ENCODE assay signal across 8 cellular contexts in genomic region chr10:119667562-119668328, GRCh38. TPM values are rescaled to one million over a fixed set of nuclear protein-coding genes. Genes with fewer than 3 reads are reported as not detected.
DNase-seq lines count a peak whose midpoint lies in the region; ATAC-seq, FAIRE-seq and TF ChIP-seq lines count a peak whose summit lies in the region.

No MANE protein-coding gene starts in this region.

- BruUV-seq in MCF 10A (replicated peaks; lab: Mats Ljungman, UMichigan) (no TSS peak), HepG2 (replicated peaks; lab: Mats Ljungman, UMichigan) (no TSS peak)

- TF ChIP-seq EP300 in HepG2 (IDR thresholded peaks at IDR 0.05; ENCODE audit: low read depth in 2 of 2, low read length in 2 of 2) = no peak
- no peak for TF ChIP-seq EP300 in HepG2 (CRISPR knock-in tag; IDR thresholded peaks at IDR 0.05; ENCODE audit: borderline replicate concordance)

- intact Hi-C loops in MCF 10A (cut with micrococcal nuclease) (loop anchor here (1.0 kb wide), 1 partner anchor 12 kb away; no protein-coding TSS in a partner anchor), HepG2 (cut with micrococcal nuclease; ENCODE audit: unreplicated experiment) (no loop called here), colonic mucosa (cut with DNase I) (no loop called here)

- H3K4me3 Mint-ChIP-seq in MCF 10A (ENCODE audit: unreplicated experiment) = peak overlapping the region; percentile 59

- CTCF ChIA-PET in MCF 10A (lab: Yijun Ruan, JAX) (interaction anchor here (0.6 to 2.1 kb wide), 11 partner anchors 9 to 59 kb away, joined by 3 to 10 read pairs (median 3); no protein-coding TSS in a partner anchor), HepG2 (lab: Yijun Ruan, JAX; ENCODE audit: low intra/inter-chr PET ratio, low total read pairs) (no interaction called here)

- peak overlapping the region; percentile 43 for H3K27ac ChIP-seq in KOPT-K1 (ENCODE audit: low read depth, low read length, poor library complexity, severe bottlenecking)
- H3K27ac ChIP-seq in HepG2 (ENCODE audit: extremely low read length, insufficient read depth, low read length) = peak overlapping the region; percentile 41
- no peak overlapping the region for H3K27ac ChIP-seq in colonic mucosa

- whole genome bisulfite sequencing in HepG2 (ENCODE audit: low lambda C conversion rate) = 66% methylated on average over 5 of the region's 12 CpGs

- no peak for TF ChIP-seq RAD21 in HepG2 (CRISPR knock-in tag; IDR thresholded peaks at IDR 0.05)

- TF ChIP-seq CTCF in BE2C (IDR thresholded peaks at IDR 0.05; ENCODE audit: low read depth, low read length) = peak; percentile 11
- no peak for TF ChIP-seq CTCF in MCF 10A (IDR thresholded peaks at IDR 0.05; ENCODE audit: unreplicated experiment)
- TF ChIP-seq CTCF in HepG2 (CRISPR knock-in tag; IDR thresholded peaks at IDR 0.05) = peak; percentile 16; the same call in 1 of the 2 replicates
- no peak for TF ChIP-seq CTCF in colonic mucosa (IDR thresholded peaks at IDR 0.05)

- no peaks in the 10 kb centered on the region for H3K27me3 ChIP-seq in BE2C
- H3K27me3 ChIP-seq in HepG2 (ENCODE audit: control insufficient read depth in 1 of 2, insufficient read depth in 2 of 2, low read length in 2 of 2) = no peaks in the 10 kb centered on the region
- H3K27me3 ChIP-seq in colonic mucosa = no peaks in the 10 kb centered on the region

- peaks cover 54% of the 10 kb centered on the region for H3K4me1 Mint-ChIP-seq in MCF 10A (ENCODE audit: insufficient read depth, unreplicated experiment)

- peak overlapping the region; percentile 93 for H3K27ac Mint-ChIP-seq in MCF 10A (ENCODE audit: low read depth, unreplicated experiment)

- POLR2A ChIA-PET in MCF 10A (lab: Yijun Ruan, JAX) = interaction anchor here (0.5 to 22.3 kb wide), 8 partner anchors 11 to 72 kb away, joined by 3 to 752 read pairs (median 8); partner anchors contain the start of genes BAG3 and INPP5F
- POLR2A ChIA-PET in HepG2 (lab: Yijun Ruan, JAX) = no interaction called here

- H3K36me3 ChIP-seq in BE2C (peaks cover 26% of the 10 kb centered on the region), KOPT-K1 (ENCODE audit: insufficient read depth, low read length) (peaks cover 34% of the 10 kb centered on the region), HepG2 (replicated peaks in 1 of 2; ENCODE audit: control insufficient read depth in 1 of 2, insufficient read depth in 2 of 2, low read length in 2 of 2) (peaks cover 23 to 48% of the 10 kb centered on the region in 2 experiments; a peak in 4 of 5 replicates), colonic mucosa (peaks cover 8% of the 10 kb centered on the region)

- peaks cover 31% of the 10 kb centered on the region for H3K4me1 ChIP-seq in BE2C
- H3K4me1 ChIP-seq in HepG2 (ENCODE audit: insufficient read depth, low read length) = peaks cover 58% of the 10 kb centered on the region
- H3K4me1 ChIP-seq in colonic mucosa = no peaks in the 10 kb centered on the region

- no peak overlapping the region for H3K9ac ChIP-seq in HepG2 (ENCODE audit: insufficient read depth, low read depth, low read length)
- no peak overlapping the region for H3K9ac ChIP-seq in colonic mucosa (ENCODE audit: low read depth in 2 of 2, low read length in 2 of 2)

- DNase-seq in BE2C (peak; percentile 72), MCF 10A (ENCODE audit: unreplicated experiment) (peak; percentile 98), HepG2 (ENCODE audit: low spot score) (peak; percentile 68), colonic mucosa (no peak), NCI-H1694 (lab: John Stamatoyannopoulos, UW) (no peak)
- no peak for DNase-seq in effector CD4-positive, alpha-beta T cell

- in situ Hi-C loops in HepG2 (cut with HindIII; ENCODE audit: extremely low pct_ligation_motif_present, low pct_unique_long_range_greater_than_20kb) = no loop called here

- H3K4me2 ChIP-seq in HepG2 (ENCODE audit: low read depth, low read length) = no peak overlapping the region

- peaks cover 10% of the 10 kb centered on the region for H4K20me1 ChIP-seq in HepG2 (ENCODE audit: insufficient read depth, low read length)

- H3K36me3 Mint-ChIP-seq in MCF 10A (ENCODE audit: insufficient read depth, unreplicated experiment) = peaks cover 27% of the 10 kb centered on the region

- H3K9me3 ChIP-seq in BE2C (no peaks in the 10 kb centered on the region), KOPT-K1 (ENCODE audit: insufficient read depth, low read length, poor library complexity, severe bottlenecking) (no peaks in the 10 kb centered on the region), HepG2 (ENCODE audit: low read length) (no peaks in the 10 kb centered on the region), colonic mucosa (no peaks in the 10 kb centered on the region)

- peak; percentile 32 for FAIRE-seq in HepG2 (lab: Jason Lieb, UNC)

- H3K79me2 ChIP-seq in HepG2 (ENCODE audit: insufficient read depth, low read length) = peaks cover 56% of the 10 kb centered on the region

- ATAC-seq in HepG2 (peak; percentile 41), GM19397 (IDR thresholded peaks at IDR 0.05; ENCODE audit: unreplicated experiment) (no peak)

- no peaks in the 10 kb centered on the region for H3K27me3 Mint-ChIP-seq in MCF 10A (ENCODE audit: insufficient read depth, unreplicated experiment)

- H2AFZ ChIP-seq in HepG2 (ENCODE audit: low read length) = no peak overlapping the region

- H3K4me3 ChIP-seq in BE2C (ENCODE audit: low read depth, low read length) (0 out of 2 replicates have a peak overlapping the region, but pooled peaks have one; percentile 2), HepG2 (replicated peaks in 1 of 3; ENCODE audit: insufficient read depth in 1 of 3, low read depth in 2 of 3, low read length in 3 of 3) (no peak overlapping the region), colonic mucosa (no peak overlapping the region)

- H3K9me3 Mint-ChIP-seq in MCF 10A (ENCODE audit: unreplicated experiment) = no peaks in the 10 kb centered on the region

- TF ChIP-seq POLR2A in HepG2 (IDR thresholded peaks at IDR 0.05; ENCODE audit: insufficient read depth in 1 of 2, low read depth in 2 of 2, low read length in 2 of 2) = no peak

TF ChIP-seq in HepG2, 621 proteins besides CTCF, POLR2A, EP300 and RAD21 (continues in another document):
- TF ChIP-seq PHF5A (CRISPR knock-in tag; IDR thresholded peaks at IDR 0.05; ENCODE audit: low read depth, unreplicated experiment) (no peak), SOX6 (IDR thresholded peaks at IDR 0.05) (no peak), SOX6 (CRISPR knock-in tag; IDR thresholded peaks at IDR 0.05) (peak; percentile 18; the same call in 1 of the 2 replicates), SMARCE1 (IDR thresholded peaks at IDR 0.05; ENCODE audit: borderline replicate concordance) (no peak)

RNA-seq across cellular contexts. Expression of gene BAG3, which starts 16.6 kb away (rescaled TPM):
- 51.7 TPM for polyA plus RNA-seq in BE2C (2012; ENCODE audit: insufficient read depth, insufficient read length, low read depth)
- 53.7 and 55.2 TPM in 2 replicates for total RNA-seq in MCF 10A (2022)
- 6.7 and 7.9 TPM in 2 replicates for total RNA-seq in HepG2 (2016; rRNA removed; fragmentation: Illumina TruSeq; extraction: Trizol)
- 1.7 and 2.0 TPM in 2 replicates for total RNA-seq in HepG2 (2016; cell fraction: cytosol; rRNA removed; fragmentation: Illumina TruSeq; extraction: Trizol; ENCODE audit: low read depth)
- 6.7 and 7.5 TPM in 2 replicates for total RNA-seq in HepG2 (2016; cell fraction: insoluble cytoplasmic fraction; rRNA removed; fragmentation: Illumina TruSeq; extraction: Trizol)
- total RNA-seq in HepG2 (2016; cell fraction: membrane; rRNA removed; fragmentation: Illumina TruSeq; extraction: Trizol) = 4.9 and 5.1 TPM in 2 replicates
- total RNA-seq in HepG2 (2016; cell fraction: nucleus; rRNA removed; fragmentation: Illumina TruSeq; extraction: Trizol) = 4.8 and 6.3 TPM in 2 replicates
- polyA plus RNA-seq in HepG2 (2011; rRNA removed) = 2.9 and 3.0 TPM in 2 replicates
- polyA plus RNA-seq in HepG2 (2011; cell fraction: cytosol; rRNA removed) = 2.5 and 3.1 TPM in 2 replicates
- 9.0 and 9.5 TPM in 2 replicates for polyA plus RNA-seq in HepG2 (2011; cell fraction: nucleus; rRNA removed)
- 12.7 and 14.8 TPM in 2 replicates for polyA plus RNA-seq in HepG2 (2012)
- 1.9 and 2.1 TPM in 2 replicates for polyA plus RNA-seq in HepG2 (2016; cell fraction: cytosol; fragmentation: Illumina TruSeq; extraction: Trizol; ENCODE audit: low read depth)
- polyA plus RNA-seq in HepG2 (2016; cell fraction: insoluble cytoplasmic fraction; fragmentation: Illumina TruSeq; extraction: Trizol; ENCODE audit: low read depth) = 15.1 and 20.8 TPM in 2 replicates
- polyA plus RNA-seq in HepG2 (2016; cell fraction: membrane; fragmentation: Illumina TruSeq; extraction: Trizol; ENCODE audit: low read depth) = 3.2 and 4.9 TPM in 2 replicates
- polyA plus RNA-seq in HepG2 (2016; cell fraction: nucleus; fragmentation: Illumina TruSeq; extraction: Trizol; ENCODE audit: insufficient read depth, low read depth) = 14.7 and 18.1 TPM in 2 replicates
- polyA minus RNA-seq in HepG2 (2011; rRNA and poly(A)+ RNA removed; ENCODE audit: low replicate concordance) = 3.1 and 5.4 TPM in 2 replicates
- 6.2 and 6.5 TPM in 2 replicates for polyA minus RNA-seq in HepG2 (2011; cell fraction: cytosol; rRNA and poly(A)+ RNA removed)
- 2.2 and 3.2 TPM in 2 replicates for polyA minus RNA-seq in HepG2 (2011; cell fraction: nucleus; rRNA and poly(A)+ RNA removed)
- total RNA-seq in colonic mucosa = 10 to 100 TPM; 30.4 to 48.9 TPM

RNA-seq across cellular contexts. Expression of gene INPP5F, which starts 58.1 kb away (rescaled TPM):
- polyA plus RNA-seq in BE2C (2012; ENCODE audit: insufficient read depth, insufficient read length, low read depth) = 6.7 TPM
- total RNA-seq in MCF 10A (2022) = 10.3 and 14.9 TPM in 2 replicates
- total RNA-seq in HepG2 (2016; rRNA removed; fragmentation: Illumina TruSeq; extraction: Trizol) = 15.7 and 16.4 TPM in 2 replicates
- total RNA-seq in HepG2 (2016; cell fraction: cytosol; rRNA removed; fragmentation: Illumina TruSeq; extraction: Trizol; ENCODE audit: low read depth) = 6.4 and 8.2 TPM in 2 replicates
- 12.7 and 14.4 TPM in 2 replicates for total RNA-seq in HepG2 (2016; cell fraction: insoluble cytoplasmic fraction; rRNA removed; fragmentation: Illumina TruSeq; extraction: Trizol)
- total RNA-seq in HepG2 (2016; cell fraction: membrane; rRNA removed; fragmentation: Illumina TruSeq; extraction: Trizol) = 9.4 and 10.3 TPM in 2 replicates
- total RNA-seq in HepG2 (2016; cell fraction: nucleus; rRNA removed; fragmentation: Illumina TruSeq; extraction: Trizol) = 12.4 and 17.6 TPM in 2 replicates
- 8.3 and 12.5 TPM in 2 replicates for polyA plus RNA-seq in HepG2 (2011; rRNA removed)
- 4.7 and 6.3 TPM in 2 replicates for polyA plus RNA-seq in HepG2 (2011; cell fraction: cytosol; rRNA removed)
- 9.8 and 21.4 TPM in 2 replicates for polyA plus RNA-seq in HepG2 (2011; cell fraction: nucleus; rRNA removed)
- polyA plus RNA-seq in HepG2 (2012) = 6.9 and 9.3 TPM in 2 replicates
- polyA plus RNA-seq in HepG2 (2016; cell fraction: cytosol; fragmentation: Illumina TruSeq; extraction: Trizol; ENCODE audit: low read depth) = 5.5 and 6.2 TPM in 2 replicates
- polyA plus RNA-seq in HepG2 (2016; cell fraction: insoluble cytoplasmic fraction; fragmentation: Illumina TruSeq; extraction: Trizol; ENCODE audit: low read depth) = 11.3 and 11.4 TPM in 2 replicates
- polyA plus RNA-seq in HepG2 (2016; cell fraction: membrane; fragmentation: Illumina TruSeq; extraction: Trizol; ENCODE audit: low read depth) = 5.7 and 6.9 TPM in 2 replicates
- polyA plus RNA-seq in HepG2 (2016; cell fraction: nucleus; fragmentation: Illumina TruSeq; extraction: Trizol; ENCODE audit: insufficient read depth, low read depth) = 19.7 and 20.7 TPM in 2 replicates
- polyA minus RNA-seq in HepG2 (2011; rRNA and poly(A)+ RNA removed; ENCODE audit: low replicate concordance) = 2.8 and 7.9 TPM in 2 replicates
- 6.2 and 10.6 TPM in 2 replicates for polyA minus RNA-seq in HepG2 (2011; cell fraction: cytosol; rRNA and poly(A)+ RNA removed)
- polyA minus RNA-seq in HepG2 (2011; cell fraction: nucleus; rRNA and poly(A)+ RNA removed) = 36.3 and 40.2 TPM in 2 replicates
- 10 to 100 TPM; 12.6 to 15.6 TPM for total RNA-seq in colonic mucosa

Comparison
In these comparisons a context has a peak if more than half of its experiments do, and no peak if none do; other contexts are left out.
1. DNase-seq: peak in BE2C (single experiment), MCF 10A (single experiment) and HepG2 (single experiment); none in effector CD4-positive, alpha-beta T cell (single experiment), colonic mucosa (single experiment) and NCI-H1694 (single experiment).
2. CTCF ChIP-seq: peak in BE2C (single experiment) and HepG2 (single experiment); none in MCF 10A (single experiment) and colonic mucosa (single experiment).